ENCODE assay signal across 8 cellular contexts in genomic region chr1:26500488-26501175, GRCh38. TPM values are rescaled to one million over a fixed set of nuclear protein-coding genes. Genes with fewer than 3 reads are reported as not detected.
DNase-seq lines count a peak whose midpoint lies in the region; ATAC-seq, FAIRE-seq and TF ChIP-seq lines count a peak whose summit lies in the region.

No MANE protein-coding gene starts in this region.

- no peak for FAIRE-seq in HepG2 (lab: Jason Lieb, UNC)

- no peaks in the 10 kb centered on the region for H3K27me3 Mint-ChIP-seq in activated CD4-positive, alpha-beta T cell treated with anti-CD3 and anti-CD28 coated beads, Interleukin-2, amount 10 ng/mL, durations not matched to agents 7 days and 5 days

- CTCF ChIA-PET in activated CD4-positive, alpha-beta T cell treated with anti-CD3 and anti-CD28 coated beads, Interleukin-2, amount 10 ng/mL, durations not matched to agents 7 days and 5 days (lab: Charles Lee): interaction anchor here (0.6 to 2.7 kb wide), 37 partner anchors 10 to 362 kb away, joined by 3 to 30 read pairs (median 5); partner anchors contain the start of genes DHDDS, HMGN2 and PIGV
- CTCF ChIA-PET in HepG2 (lab: Yijun Ruan, JAX; ENCODE audit: low intra/inter-chr PET ratio, low total read pairs): interaction anchor here (1.5 to 2.1 kb wide), 2 partner anchors 30 to 97 kb away, joined by 4 to 13 read pairs; no protein-coding TSS in a partner anchor

- POLR2A ChIA-PET in activated CD4-positive, alpha-beta T cell treated with anti-CD3 and anti-CD28 coated beads, Interleukin-2, amount 10 ng/mL, durations not matched to agents 7 days and 5 days (lab: Charles Lee): interaction anchor here (0.6 to 1.1 kb wide), 4 partner anchors 10 to 212 kb away, joined by 3 to 5 read pairs (median 3); no protein-coding TSS in a partner anchor
- POLR2A ChIA-PET in HepG2 (lab: Yijun Ruan, JAX): interaction anchor here (0.9 to 2.9 kb wide), 18 partner anchors 8 to 413 kb away, joined by 3 to 41 read pairs (median 6); partner anchors contain the start of genes DHDDS, HMGN2, NR0B2 and PIGV

- peaks cover 12% of the 10 kb centered on the region for H3K4me1 ChIP-seq in HepG2 (ENCODE audit: insufficient read depth, low read length)

- TF ChIP-seq RAD21 in HepG2 (CRISPR knock-in tag; IDR thresholded peaks at IDR 0.05): 0 out of 2 replicates have a peak, but pooled peaks have one; percentile 2

- H3K9ac ChIP-seq in HepG2 (ENCODE audit: insufficient read depth, low read depth, low read length): peak overlapping the region; percentile 61

- H3K79me2 ChIP-seq in HepG2 (ENCODE audit: insufficient read depth, low read length): no peaks in the 10 kb centered on the region

- no peaks in the 10 kb centered on the region; a peak in 1 of 5 replicates for H3K27me3 ChIP-seq in HepG2 (ENCODE audit: control insufficient read depth in 1 of 2, insufficient read depth in 2 of 2, low read length in 2 of 2)

- peak overlapping the region; percentile 77 to 92 for H3K27ac ChIP-seq in coronary artery
- peak overlapping the region; percentile 79 for H3K27ac ChIP-seq in HepG2 (ENCODE audit: extremely low read length, insufficient read depth, low read length)

- H3K27ac Mint-ChIP-seq in activated CD4-positive, alpha-beta T cell treated with anti-CD3 and anti-CD28 coated beads, Interleukin-2, amount 10 ng/mL, durations not matched to agents 7 days and 5 days: peak overlapping the region; percentile 97

- H3K4me3 Mint-ChIP-seq in activated CD4-positive, alpha-beta T cell treated with anti-CD3 and anti-CD28 coated beads, Interleukin-2, amount 10 ng/mL, durations not matched to agents 7 days and 5 days: peak overlapping the region; percentile 85

- no peaks in the 10 kb centered on the region for H3K9me3 Mint-ChIP-seq in activated CD4-positive, alpha-beta T cell treated with anti-CD3 and anti-CD28 coated beads, Interleukin-2, amount 10 ng/mL, durations not matched to agents 7 days and 5 days

- peak; percentile 35 for TF ChIP-seq CTCF in coronary artery (IDR thresholded peaks at IDR 0.05)
- TF ChIP-seq CTCF in HepG2 (CRISPR knock-in tag; IDR thresholded peaks at IDR 0.05): no peak

- H2AFZ ChIP-seq in HepG2 (ENCODE audit: low read length): no peak overlapping the region

- peaks cover 30% of the 10 kb centered on the region for H3K4me1 Mint-ChIP-seq in activated CD4-positive, alpha-beta T cell treated with anti-CD3 and anti-CD28 coated beads, Interleukin-2, amount 10 ng/mL, durations not matched to agents 7 days and 5 days

- H3K9me3 ChIP-seq in HepG2 (ENCODE audit: low read length): no peaks in the 10 kb centered on the region

- no TSS peak for BruUV-seq in HepG2 (replicated peaks; lab: Mats Ljungman, UMichigan)

- in situ Hi-C loops in ACHN (cut with HindIII; ENCODE audit: low pct_ligation_motif_present, low pct_unique_long_range_greater_than_20kb, low sequenced_read_pairs) (no loop called here), HepG2 (cut with HindIII; ENCODE audit: extremely low pct_ligation_motif_present, low pct_unique_long_range_greater_than_20kb) (no loop called here)

- TF ChIP-seq EP300 in HepG2 (IDR thresholded peaks at IDR 0.05; ENCODE audit: low read depth in 2 of 2, low read length in 2 of 2) (no peak), HepG2 (CRISPR knock-in tag; IDR thresholded peaks at IDR 0.05; ENCODE audit: borderline replicate concordance) (no peak)

- peak overlapping the region; percentile 79 for H3K4me2 ChIP-seq in HepG2 (ENCODE audit: low read depth, low read length)

- ATAC-seq in GM18868 (IDR thresholded peaks at IDR 0.05; ENCODE audit: unreplicated experiment) (peak; percentile 67), HG03097 (IDR thresholded peaks at IDR 0.05; ENCODE audit: low FRiP score, unreplicated experiment) (peak; percentile 56), HepG2 (peak; percentile 83)

- H3K36me3 ChIP-seq in HepG2 (replicated peaks in 1 of 2; ENCODE audit: control insufficient read depth in 1 of 2, insufficient read depth in 2 of 2, low read length in 2 of 2): no peaks in the 10 kb centered on the region

- H3K4me3 ChIP-seq in coronary artery (peak overlapping the region; percentile 82), HepG2 (replicated peaks in 1 of 3; ENCODE audit: insufficient read depth in 1 of 3, low read depth in 2 of 3, low read length in 3 of 3) (peak overlapping the region; percentile 63 to 81 (median 70))

- peak in 1 of 2 experiments; percentile 90; a peak in 2 of 4 replicates for TF ChIP-seq POLR2A in HepG2 (IDR thresholded peaks at IDR 0.05; ENCODE audit: insufficient read depth in 1 of 2, low read depth in 2 of 2, low read length in 2 of 2)

- intact Hi-C loops in HepG2 (cut with micrococcal nuclease; ENCODE audit: unreplicated experiment): loop anchor here (1.0 kb wide), 1 partner anchor 31 kb away; no protein-coding TSS in a partner anchor

- H4K20me1 ChIP-seq in HepG2 (ENCODE audit: insufficient read depth, low read length): no peaks in the 10 kb centered on the region

- WGBS in HepG2 (ENCODE audit: low lambda C conversion rate): 0% methylated on average over 12 of the region's 74 CpGs

- DNase-seq in ACHN: peak; percentile 77
- DNase-seq in NCI-H226: peak; percentile 80
- peak; percentile 90 for DNase-seq in activated CD4-positive, alpha-beta T cell treated with anti-CD3 and anti-CD28 coated beads, Interleukin-2, amount 10 ng/mL, durations not matched to agents 7 days and 5 days
- DNase-seq in coronary artery (ENCODE audit: low spot score): peak; percentile 90
- DNase-seq in HepG2 (ENCODE audit: low spot score): peak; percentile 52
- peak; percentile 87 for DNase-seq in stimulated activated CD4-positive, alpha-beta T cell treated with anti-CD3 and anti-CD28 coated beads, Interleukin-2, amount 100 ng/mL, for 4 hours (ENCODE audit: low read depth)

- no peaks in the 10 kb centered on the region for H3K36me3 Mint-ChIP-seq in activated CD4-positive, alpha-beta T cell treated with anti-CD3 and anti-CD28 coated beads, Interleukin-2, amount 10 ng/mL, durations not matched to agents 7 days and 5 days (ENCODE audit: low read depth)

RNA-seq across cellular contexts. Expression of gene HMGN2, which starts 28.4 kb away (rescaled TPM):
- 1,000 to 10,000 TPM; 1,241 to 1,307 TPM for total RNA-seq in activated CD4-positive, alpha-beta T cell treated with anti-CD3 and anti-CD28 coated beads, Interleukin-2, amount 10 ng/mL, durations not matched to agents 7 days and 5 days
- 343 and 366 TPM in 2 replicates for total RNA-seq in HepG2 (2016; rRNA removed; fragmentation: Illumina TruSeq; extraction: Trizol)
- 106 and 134 TPM in 2 replicates for total RNA-seq in HepG2 (2016; cell fraction: cytosol; rRNA removed; fragmentation: Illumina TruSeq; extraction: Trizol; ENCODE audit: low read depth)
- total RNA-seq in HepG2 (2016; cell fraction: insoluble cytoplasmic fraction; rRNA removed; fragmentation: Illumina TruSeq; extraction: Trizol): 330 and 394 TPM in 2 replicates
- total RNA-seq in HepG2 (2016; cell fraction: membrane; rRNA removed; fragmentation: Illumina TruSeq; extraction: Trizol): 252 and 289 TPM in 2 replicates
- 211 and 250 TPM in 2 replicates for total RNA-seq in HepG2 (2016; cell fraction: nucleus; rRNA removed; fragmentation: Illumina TruSeq; extraction: Trizol)
- polyA plus RNA-seq in HepG2 (2011; rRNA removed): 40.5 and 63.4 TPM in 2 replicates
- polyA plus RNA-seq in HepG2 (2011; cell fraction: cytosol; rRNA removed): 39.3 and 41.3 TPM in 2 replicates
- polyA plus RNA-seq in HepG2 (2011; cell fraction: nucleus; rRNA removed): 64.0 and 72.1 TPM in 2 replicates
- 76.3 and 137 TPM in 2 replicates for polyA plus RNA-seq in HepG2 (2012)
- 124 and 165 TPM in 2 replicates for polyA plus RNA-seq in HepG2 (2016; cell fraction: cytosol; fragmentation: Illumina TruSeq; extraction: Trizol; ENCODE audit: low read depth)
- 554 and 565 TPM in 2 replicates for polyA plus RNA-seq in HepG2 (2016; cell fraction: insoluble cytoplasmic fraction; fragmentation: Illumina TruSeq; extraction: Trizol; ENCODE audit: low read depth)
- 241 and 288 TPM in 2 replicates for polyA plus RNA-seq in HepG2 (2016; cell fraction: membrane; fragmentation: Illumina TruSeq; extraction: Trizol; ENCODE audit: low read depth)
- polyA plus RNA-seq in HepG2 (2016; cell fraction: nucleus; fragmentation: Illumina TruSeq; extraction: Trizol; ENCODE audit: insufficient read depth, low read depth): 428 and 433 TPM in 2 replicates
- 13.9 and 49.7 TPM in 2 replicates for polyA minus RNA-seq in HepG2 (2011; rRNA and poly(A)+ RNA removed; ENCODE audit: low replicate concordance)
- 13.2 and 16.1 TPM in 2 replicates for polyA minus RNA-seq in HepG2 (2011; cell fraction: cytosol; rRNA and poly(A)+ RNA removed)
- 61.7 and 80.5 TPM in 2 replicates for polyA minus RNA-seq in HepG2 (2011; cell fraction: nucleus; rRNA and poly(A)+ RNA removed)

RNA-seq across cellular contexts. Expression of gene RPS6KA1, which starts 28.9 kb away (rescaled TPM):
- total RNA-seq in activated CD4-positive, alpha-beta T cell treated with anti-CD3 and anti-CD28 coated beads, Interleukin-2, amount 10 ng/mL, durations not matched to agents 7 days and 5 days: 100 to 1,000 TPM; 192 to 199 TPM
- 24.0 and 24.2 TPM in 2 replicates for total RNA-seq in HepG2 (2016; rRNA removed; fragmentation: Illumina TruSeq; extraction: Trizol)
- total RNA-seq in HepG2 (2016; cell fraction: cytosol; rRNA removed; fragmentation: Illumina TruSeq; extraction: Trizol; ENCODE audit: low read depth): 6.4 and 8.1 TPM in 2 replicates
- total RNA-seq in HepG2 (2016; cell fraction: insoluble cytoplasmic fraction; rRNA removed; fragmentation: Illumina TruSeq; extraction: Trizol): 23.3 and 24.8 TPM in 2 replicates
- total RNA-seq in HepG2 (2016; cell fraction: membrane; rRNA removed; fragmentation: Illumina TruSeq; extraction: Trizol): 14.4 and 16.8 TPM in 2 replicates
- 17.9 and 19.0 TPM in 2 replicates for total RNA-seq in HepG2 (2016; cell fraction: nucleus; rRNA removed; fragmentation: Illumina TruSeq; extraction: Trizol)
- polyA plus RNA-seq in HepG2 (2011; rRNA removed): 19.6 and 22.1 TPM in 2 replicates
- 15.0 and 20.1 TPM in 2 replicates for polyA plus RNA-seq in HepG2 (2011; cell fraction: cytosol; rRNA removed)
- polyA plus RNA-seq in HepG2 (2011; cell fraction: nucleus; rRNA removed): 28.9 and 37.3 TPM in 2 replicates
- 14.7 and 15.4 TPM in 2 replicates for polyA plus RNA-seq in HepG2 (2012)
- polyA plus RNA-seq in HepG2 (2016; cell fraction: cytosol; fragmentation: Illumina TruSeq; extraction: Trizol; ENCODE audit: low read depth): 4.1 and 4.3 TPM in 2 replicates
- polyA plus RNA-seq in HepG2 (2016; cell fraction: insoluble cytoplasmic fraction; fragmentation: Illumina TruSeq; extraction: Trizol; ENCODE audit: low read depth): 20.9 and 24.6 TPM in 2 replicates
- polyA plus RNA-seq in HepG2 (2016; cell fraction: membrane; fragmentation: Illumina TruSeq; extraction: Trizol; ENCODE audit: low read depth): 10.2 and 12.6 TPM in 2 replicates
- polyA plus RNA-seq in HepG2 (2016; cell fraction: nucleus; fragmentation: Illumina TruSeq; extraction: Trizol; ENCODE audit: insufficient read depth, low read depth): 28.1 and 28.2 TPM in 2 replicates
- 43.2 and 122 TPM in 2 replicates for polyA minus RNA-seq in HepG2 (2011; rRNA and poly(A)+ RNA removed; ENCODE audit: low replicate concordance)
- polyA minus RNA-seq in HepG2 (2011; cell fraction: cytosol; rRNA and poly(A)+ RNA removed): 22.6 TPM in 2 replicates
- polyA minus RNA-seq in HepG2 (2011; cell fraction: nucleus; rRNA and poly(A)+ RNA removed): 18.8 and 26.6 TPM in 2 replicates

Comparison
In these comparisons a context has a peak if more than half of its experiments do, and no peak if none do; other contexts are left out.
1. Peak in every context shown above with its lines: DNase-seq, ATAC-seq, H3K4me3 ChIP-seq and H3K27ac ChIP-seq.